29 cellular contexts compared by ENCODE assay signal in genomic region chr2:66041902-66042657, GRCh38.
"Had no signal": no experiment of that assay in that cellular context is flagged by ENCODE, and none has a peak within 500 bp of the region (broad histone marks: within the 10 kb centered on the region; RNA-seq: fewer than 3 reads in every experiment).

No MANE protein-coding gene starts in this region.

- H3K9me3 Mint-ChIP-seq: nephron progenitor cell; stimulated activated memory B cell treated with anti-CD40 and anti-IgM and Interleukin-4, amounts not matched to agents 10 μg/mL and 1 μg/mL and 100 μg/mL, for 72 hours had no signal

- H3K36me3 Mint-ChIP-seq: naive thymus-derived CD8-positive, alpha-beta T cell; stimulated activated memory B cell treated with anti-CD40 and anti-IgM and Interleukin-4, amounts not matched to agents 10 μg/mL and 1 μg/mL and 100 μg/mL, for 72 hours had no signal

- H3K4me1 Mint-ChIP-seq: naive thymus-derived CD8-positive, alpha-beta T cell; stimulated activated memory B cell treated with anti-CD40 and anti-IgM and Interleukin-4, amounts not matched to agents 10 μg/mL and 1 μg/mL and 100 μg/mL, for 72 hours had no signal

- H3K36me3 ChIP-seq: gastroesophageal sphincter, heart left ventricle, ovary, sigmoid colon, tibial artery, upper lobe of left lung had no signal

- H2AFZ ChIP-seq: hepatocyte had no signal

- H3K4me1 ChIP-seq: gastroesophageal sphincter, heart left ventricle, psoas muscle, sigmoid colon, testis, tibial artery, upper lobe of left lung had no signal

- H3K79me2 ChIP-seq: hepatocyte had no signal

- H3K9me3 ChIP-seq: gastroesophageal sphincter, heart left ventricle, ovary, psoas muscle, sigmoid colon, testis, tibial artery, upper lobe of left lung had no signal

- H3K4me3 ChIP-seq: dorsolateral prefrontal cortex, gastroesophageal sphincter, heart left ventricle, hepatocyte, lung, ovary, psoas muscle, sigmoid colon, testis, tibial artery, upper lobe of left lung had no signal

- FAIRE-seq: colon, kidney, urothelium cell line had no signal

- H3K4me3 Mint-ChIP-seq: naive thymus-derived CD8-positive, alpha-beta T cell; nephron progenitor cell; stimulated activated memory B cell treated with anti-CD40 and anti-IgM and Interleukin-4, amounts not matched to agents 10 μg/mL and 1 μg/mL and 100 μg/mL, for 72 hours had no signal

- H3K27me3 ChIP-seq: gastroesophageal sphincter, heart left ventricle, hepatocyte, ovary, sigmoid colon, testis, tibial artery, upper lobe of left lung had no signal

- H3K27ac ChIP-seq: dorsolateral prefrontal cortex, gastroesophageal sphincter, heart left ventricle, hepatocyte, ovary, psoas muscle, sigmoid colon, testis, tibial artery, upper lobe of left lung had no signal

- DNase-seq: dorsolateral prefrontal cortex; effector CD4-positive, alpha-beta T cell; foreskin fibroblast; heart left ventricle; kidney; mesenchymal stem cell; midbrain; naive thymus-derived CD8-positive, alpha-beta T cell; nephron progenitor cell; nucleus accumbens; ovary; posterior cingulate gyrus; psoas muscle; right cardiac atrium; sigmoid colon; stimulated activated CD4-positive, alpha-beta T cell treated with anti-CD3 and anti-CD28 coated beads, Interleukin-2, amount 100 ng/mL, for 24 hours; stimulated activated CD4-positive, alpha-beta T cell treated with anti-CD3 and anti-CD28 coated beads, Interleukin-4, amount 100 ng/mL, for 24 hours; stimulated activated naive CD8-positive, alpha-beta T cell treated with anti-CD3 and anti-CD28 coated beads, Interleukin-15, Interleukin-2, amounts not matched to agents 100 U/mL and 50 U/mL, for 24 hours; substantia nigra; testis; tibial artery; upper lobe of left lung had no signal

- ATAC-seq: gastroesophageal sphincter; heart left ventricle; left lobe of liver; naive thymus-derived CD8-positive, alpha-beta T cell; psoas muscle; right cardiac atrium; stimulated activated memory B cell treated with anti-CD40 and anti-IgM and Interleukin-4, amounts not matched to agents 10 μg/mL and 1 μg/mL and 100 μg/mL, for 72 hours; stimulated activated naive CD8-positive, alpha-beta T cell treated with anti-CD3 and anti-CD28 coated beads, Interleukin-15, Interleukin-2, amounts not matched to agents 100 U/mL and 50 U/mL, for 24 hours had no signal

- H3K4me2 ChIP-seq: hepatocyte had no signal

- H3K27ac Mint-ChIP-seq: naive thymus-derived CD8-positive, alpha-beta T cell; nephron progenitor cell; stimulated activated memory B cell treated with anti-CD40 and anti-IgM and Interleukin-4, amounts not matched to agents 10 μg/mL and 1 μg/mL and 100 μg/mL, for 72 hours had no signal

- H3K27me3 Mint-ChIP-seq: stimulated activated memory B cell treated with anti-CD40 and anti-IgM and Interleukin-4, amounts not matched to agents 10 μg/mL and 1 μg/mL and 100 μg/mL, for 72 hours had no signal
